14 cellular contexts compared by ENCODE assay signal in the genomic region with DNA sequence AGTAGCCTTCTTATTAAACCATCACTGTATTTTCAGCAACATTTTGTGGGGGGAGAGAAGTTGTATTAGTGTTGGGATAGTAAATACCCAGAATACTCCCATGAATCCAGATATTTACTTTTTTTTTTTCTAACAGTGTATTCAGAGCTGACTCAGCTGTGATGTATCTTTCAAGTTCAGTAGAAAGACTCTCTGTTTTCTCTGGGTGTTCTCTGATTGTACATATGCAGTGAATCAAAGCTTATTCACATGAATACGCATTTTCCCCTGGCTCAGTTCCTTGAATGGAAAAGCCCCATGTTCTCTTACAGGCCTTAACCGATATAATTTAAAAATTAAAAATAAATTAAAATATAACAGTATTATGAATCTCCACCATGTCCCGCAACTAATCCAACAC. TPM values are rescaled to one million over a fixed set of nuclear protein-coding genes. Genes with fewer than 3 reads are reported as not detected.
DNase-seq lines count a peak whose midpoint lies in the region; ATAC-seq and TF ChIP-seq lines count a peak whose summit lies in the region.
"Had no signal": no experiment of that assay in that cellular context is flagged by ENCODE, and none has a peak within 500 bp of the region (broad histone marks: within the 10 kb centered on the region; RNA-seq: fewer than 3 reads in every experiment).

No MANE protein-coding gene starts in this region.

- H3K79me1 ChIP-seq in trophoblast cell (ENCODE audit: low read length): no peaks in the 10 kb centered on the region

- H4K8ac ChIP-seq in trophoblast cell (ENCODE audit: low read depth, low read length): no peak overlapping the region

- no peak overlapping the region for H3K14ac ChIP-seq in trophoblast cell (ENCODE audit: low read length)

- H3K79me2 ChIP-seq in trophoblast cell (ENCODE audit: control insufficient read depth, insufficient read depth, low read length, poor library complexity): no peaks in the 10 kb centered on the region

- WGBS in trophoblast cell (ENCODE audit: extremely low coverage, insufficient coverage, insufficient read length): no CpG with 5 or more reads among the region's 3 CpGs

- H2AK5ac ChIP-seq in trophoblast cell (ENCODE audit: low read length): no peak overlapping the region

- no peak overlapping the region for H4K12ac ChIP-seq in trophoblast cell (ENCODE audit: low read depth, low read length)

- H2AFZ ChIP-seq in trophoblast cell (ENCODE audit: insufficient read depth, low read length, poor library complexity): no peak overlapping the region

- H4K91ac ChIP-seq in trophoblast cell (ENCODE audit: low read depth, low read length): no peak overlapping the region

- peak overlapping the region; percentile 79 for H3K4me3 ChIP-seq in brain microvascular endothelial cell (ENCODE audit: low read depth, low read length)
- peak overlapping the region; percentile 58 for H3K4me3 ChIP-seq in lower lobe of right lung
- H3K4me3 ChIP-seq in trophoblast cell (ENCODE audit: low read depth, low read length): no peak overlapping the region

- no peak overlapping the region for H3K4ac ChIP-seq in trophoblast cell (ENCODE audit: low read depth, low read length)

- H3K23ac ChIP-seq in trophoblast cell (ENCODE audit: low read length): no peak overlapping the region

- H3K9ac ChIP-seq in trophoblast cell (ENCODE audit: low read length): no peak overlapping the region

- DNase-seq in ACHN (peak; percentile 62), HS-5 (ENCODE audit: low read depth) (peak; percentile 35), brain microvascular endothelial cell (peak; percentile 58), lower lobe of right lung (no peak), NCI-H524 treated with DMSO at 0.1 percent for 48 hours (lab: John Stamatoyannopoulos, UW) (no peak), trophoblast cell (no peak)
- DNase-seq: activated CD4-positive, alpha-beta T cell treated with anti-CD3 and anti-CD28 coated beads, Interleukin-2, amount 50 U/mL, for 4 hours; activated gamma-delta T cell; cortex of kidney had no signal

- H3K36me3 ChIP-seq in brain microvascular endothelial cell (replicated peaks) (no peaks in the 10 kb centered on the region), lower lobe of right lung (no peaks in the 10 kb centered on the region), trophoblast cell (ENCODE audit: control insufficient read depth in 1 of 2, insufficient read depth in 2 of 2, low read length in 2 of 2) (no peaks in the 10 kb centered on the region)
- H3K36me3 ChIP-seq: vagina had no signal

- no peak overlapping the region for H3K4me2 ChIP-seq in trophoblast cell (ENCODE audit: low read length)

- intact Hi-C loops in lower lobe of right lung (cut with DNase I): no loop called here

- H3K27ac ChIP-seq in brain microvascular endothelial cell: peak overlapping the region; percentile 73
- no peak overlapping the region for H3K27ac ChIP-seq in lower lobe of right lung
- H3K27ac ChIP-seq in trophoblast cell (ENCODE audit: low read depth, low read length): no peak overlapping the region
- H3K27ac ChIP-seq: HL-60, vagina had no signal

- H3K18ac ChIP-seq in trophoblast cell (ENCODE audit: low read length): no peak overlapping the region

- TF ChIP-seq CTCF in brain microvascular endothelial cell (IDR thresholded peaks at IDR 0.05; ENCODE audit: low read depth, low read length, missing control alignments): no peak
- no peak for TF ChIP-seq CTCF in lower lobe of right lung (IDR thresholded peaks at IDR 0.05)

- no peak overlapping the region for H2BK12ac ChIP-seq in trophoblast cell (ENCODE audit: low read length)

- H3K9me3 ChIP-seq in lower lobe of right lung: no peaks in the 10 kb centered on the region
- H3K9me3 ChIP-seq in trophoblast cell (ENCODE audit: insufficient read depth, low read depth, low read length): no peaks in the 10 kb centered on the region
- H3K9me3 ChIP-seq: vagina had no signal

- no peak overlapping the region for H2BK5ac ChIP-seq in trophoblast cell (ENCODE audit: low read depth, low read length, poor library complexity)

- in situ Hi-C loops in ACHN (cut with HindIII; ENCODE audit: low pct_ligation_motif_present, low pct_unique_long_range_greater_than_20kb, low sequenced_read_pairs): loop anchor here (25.0 kb wide), 1 partner anchor 177 kb away; no protein-coding TSS in a partner anchor
- in situ Hi-C loops in brain microvascular endothelial cell (cut with HindIII; ENCODE audit: low pct_ligation_motif_present, low sequenced_read_pairs): no loop called here

- H3K27me3 ChIP-seq in brain microvascular endothelial cell (replicated peaks) (no peaks in the 10 kb centered on the region), lower lobe of right lung (ENCODE audit: low read depth) (peaks cover 13% of the 10 kb centered on the region), trophoblast cell (ENCODE audit: insufficient read depth, low read length) (no peaks in the 10 kb centered on the region)
- H3K27me3 ChIP-seq: vagina had no signal

- H3K4me1 ChIP-seq in lower lobe of right lung (peaks cover 14% of the 10 kb centered on the region), trophoblast cell (ENCODE audit: control insufficient read depth in 1 of 2, insufficient read depth in 2 of 2, low read length in 2 of 2) (no peaks in the 10 kb centered on the region)

- H2BK120ac ChIP-seq in trophoblast cell (ENCODE audit: insufficient read depth, low read length, poor library complexity): no peak overlapping the region

- ATAC-seq in lower lobe of right lung: no peak
- no peak for ATAC-seq in HG03457 (IDR thresholded peaks at IDR 0.05; ENCODE audit: unreplicated experiment)
- no peak for ATAC-seq in GM18907 (IDR thresholded peaks at IDR 0.05; ENCODE audit: unreplicated experiment)

RNA-seq across cellular contexts. Expression of a gene that starts 1.3 kb away (rescaled TPM):
- total RNA-seq in lower lobe of right lung: 1.9 TPM
- polyA plus RNA-seq in trophoblast cell (2013): 13.2 and 14.0 TPM in 2 replicates
- total RNA-seq: T-helper 1 cell treated with Interleukin-12 subunit alpha and Interleukin-12 subunit beta and Interleukin-4 antibody, amounts not matched to agents 30 ng/mL and 1 ng/mL, for 36 hours had no signal

RNA-seq across cellular contexts. Expression of a gene that starts 17.1 kb away (rescaled TPM):
- not detected for total RNA-seq in lower lobe of right lung
- 0.10 TPM in 1 of 2 replicates, not detected in the other for polyA plus RNA-seq in trophoblast cell (2013)
- total RNA-seq: T-helper 1 cell treated with Interleukin-12 subunit alpha and Interleukin-12 subunit beta and Interleukin-4 antibody, amounts not matched to agents 30 ng/mL and 1 ng/mL, for 36 hours; vagina had no signal

RNA-seq across cellular contexts. Expression of a gene that starts 32.3 kb away (rescaled TPM):
- total RNA-seq in lower lobe of right lung: 23.2 TPM
- 0.75 and 0.85 TPM in 2 replicates for polyA plus RNA-seq in trophoblast cell (2013)
- total RNA-seq: T-helper 1 cell treated with Interleukin-12 subunit alpha and Interleukin-12 subunit beta and Interleukin-4 antibody, amounts not matched to agents 30 ng/mL and 1 ng/mL, for 36 hours had no signal

Comparison
In these comparisons a context has a peak if more than half of its experiments do, and no peak if none do; other contexts are left out.
1. DNase-seq: peak in ACHN (single experiment), HS-5 (single experiment) and brain microvascular endothelial cell (single experiment); none in lower lobe of right lung (single experiment), NCI-H524 treated with DMSO at 0.1 percent for 48 hours (single experiment) and trophoblast cell (0 of 2).